In genomic region chr9:503881-504852, GRCh38 we compare ENCODE assay signal across 8 cellular contexts.
A peak's percentile ranks its signal among the peaks of the same experiment; 100 is the strongest.
DNase-seq lines count a peak whose midpoint lies in the region; ATAC-seq and TF ChIP-seq lines count a peak whose summit lies in the region.

Gene KANK1 (plus strand): TSS chr9:504695.

- H3K9me3 ChIP-seq in effector memory CD4-positive, alpha-beta T cell (ENCODE audit: control insufficient read depth, low read length): no peaks in the 10 kb centered on the region

- ATAC-seq in GM18867 (IDR thresholded peaks at IDR 0.05; ENCODE audit: unreplicated experiment) (peak; percentile 89), HG03103 (IDR thresholded peaks at IDR 0.05; ENCODE audit: low read depth, unreplicated experiment) (peak; percentile 77)

- peaks cover 8% of the 10 kb centered on the region for H3K4me1 ChIP-seq in effector memory CD4-positive, alpha-beta T cell (ENCODE audit: control insufficient read depth, insufficient read depth, low read length, poor library complexity, severe bottlenecking)

- peak within 1 kb of the TSS; percentile 21 for H3K27ac ChIP-seq in effector memory CD4-positive, alpha-beta T cell (ENCODE audit: insufficient read depth, low read length, poor library complexity, severe bottlenecking)

- DNase-seq in AG09319 (ENCODE audit: extremely low read depth, low read depth) (no peak), NCI-H526 (lab: John Stamatoyannopoulos, UW) (peak; percentile 50 to 90), medulla oblongata (ENCODE audit: extremely low spot score) (peak; percentile 79)
- DNase-seq in activated CD8-positive, alpha-beta memory T cell treated with anti-CD3 and anti-CD28 coated beads for 24 hours: peak; percentile 90
- DNase-seq in effector memory CD4-positive, alpha-beta T cell: peak; percentile 48 to 61 (median 59)
- peak; percentile 38 to 57 (median 45) for DNase-seq in stimulated activated CD4-positive, alpha-beta T cell treated with anti-CD3 and anti-CD28 coated beads, TNF-alpha, amount 100 ng/mL, for 48 hours (ENCODE audit: low read depth in 3 of 3)

- H3K4me3 ChIP-seq in effector memory CD4-positive, alpha-beta T cell (ENCODE audit: insufficient read depth, low read depth, low read length, poor library complexity, severe bottlenecking): peak within 1 kb of the TSS; percentile 61

- peak; percentile 17 for TF ChIP-seq CTCF in AG09319 (IDR thresholded peaks at IDR 0.05; ENCODE audit: low read depth, low read length)

- H3K36me3 ChIP-seq in effector memory CD4-positive, alpha-beta T cell (ENCODE audit: control insufficient read depth, insufficient read depth, low read length): no peaks in the 10 kb centered on the region

- no peaks in the 10 kb centered on the region for H3K27me3 ChIP-seq in effector memory CD4-positive, alpha-beta T cell (replicated peaks; ENCODE audit: control insufficient read depth, insufficient read depth, low read length, poor library complexity, severe bottlenecking)
